ENCODE assay signal across 8 cellular contexts in genomic region chr13:77565635-77566034, GRCh38. TPM values are rescaled to one million over a fixed set of nuclear protein-coding genes. Genes with fewer than 3 reads are reported as not detected.
A peak's percentile ranks its signal among the peaks of the same experiment; 100 is the strongest.
DNase-seq lines count a peak whose midpoint lies in the region; ATAC-seq, FAIRE-seq and TF ChIP-seq lines count a peak whose summit lies in the region.

No MANE protein-coding gene starts in this region.

- H2AFZ ChIP-seq in neural progenitor cell (replicated peaks) = no peak overlapping the region

- ATAC-seq in A549 (peak; percentile 50 to 75; a peak in 3 of 6 replicates), HG03135 (IDR thresholded peaks at IDR 0.05; ENCODE audit: unreplicated experiment) (peak; percentile 77)
- no peak for ATAC-seq in effector memory CD8-positive, alpha-beta T cell (replicated peaks)

- no peaks in the 10 kb centered on the region for H3K36me3 ChIP-seq in neural progenitor cell

- H3K4me2 ChIP-seq in A549 (no peak overlapping the region), neural progenitor cell (no peak overlapping the region)

- no peak for TF ChIP-seq POLR2A in A549 (IDR thresholded peaks at IDR 0.05; ENCODE audit: low read length)

- FAIRE-seq in A549 (lab: Jason Lieb, UNC) = no peak

- no peak for TF ChIP-seq EP300 in A549 (IDR thresholded peaks at IDR 0.05)

- H3K27me3 ChIP-seq in dorsolateral prefrontal cortex = no peaks in the 10 kb centered on the region
- no peaks in the 10 kb centered on the region for H3K27me3 ChIP-seq in neural progenitor cell

- 4% methylated on average over 2 of the region's 2 CpGs for WGBS in A549 (ENCODE audit: missing lambda C conversion rate)

- H3K27me3 Mint-ChIP-seq in neural progenitor cell (ENCODE audit: insufficient read depth, low read depth) = no peaks in the 10 kb centered on the region
- H3K27me3 Mint-ChIP-seq in effector memory CD8-positive, alpha-beta T cell = peaks cover 34 to 48% of the 10 kb centered on the region in 2 donors

- no peaks in the 10 kb centered on the region for H3K79me2 ChIP-seq in neural progenitor cell (ENCODE audit: low read depth)

- H3K4me1 Mint-ChIP-seq in neural progenitor cell = no peaks in the 10 kb centered on the region
- H3K4me1 Mint-ChIP-seq in effector memory CD8-positive, alpha-beta T cell (ENCODE audit: low read depth in 2 of 2) = no peaks in the 10 kb centered on the region

- no peak overlapping the region for H3K27ac ChIP-seq in A549
- no peak overlapping the region for H3K27ac ChIP-seq in dorsolateral prefrontal cortex
- no peak overlapping the region for H3K27ac ChIP-seq in neural progenitor cell

- no peaks in the 10 kb centered on the region for H3K9me3 ChIP-seq in A549
- no peaks in the 10 kb centered on the region for H3K9me3 ChIP-seq in neural progenitor cell (ENCODE audit: low read depth)

- peak; percentile 78 to 79 for TF ChIP-seq RAD21 in A549 (conservative IDR thresholded peaks at IDR 0.05 in 1 of 2, IDR thresholded peaks at IDR 0.05 in 1 of 2)

- in situ Hi-C loops in GM13976 (cut with MboI; ENCODE audit: low sequenced_read_pairs, unreplicated experiment) = loop anchor here (10.0 kb wide), 1 partner anchor 71 kb away; no protein-coding TSS in a partner anchor

- no peak overlapping the region for H3K4me3 Mint-ChIP-seq in neural progenitor cell
- no peak overlapping the region for H3K4me3 Mint-ChIP-seq in effector memory CD8-positive, alpha-beta T cell

- intact Hi-C loops in dorsolateral prefrontal cortex (cut with DNase I) (loop anchor here (5.0 to 10.0 kb wide), 2 partner anchors 71 to 73 kb away; no protein-coding TSS in a partner anchor), posterior cingulate gyrus (cut with DNase I) (loop anchor here (2.0 kb wide), 1 partner anchor 73 kb away; no protein-coding TSS in a partner anchor)

- DNase-seq in A549 (ENCODE audit: low read depth in 1 of 2, low spot score in 1 of 2) (peak; percentile 4 to 38), GM13976 (ENCODE audit: low spot score) (peak; percentile 36), NCI-H748 (lab: John Stamatoyannopoulos, UW; ENCODE audit: unreplicated experiment) (peak; percentile 39), dorsolateral prefrontal cortex (no peak), neural progenitor cell (ENCODE audit: low spot score) (peak; percentile 39), posterior cingulate gyrus (no peak)
- DNase-seq in effector memory CD8-positive, alpha-beta T cell = no peak

- H3K9me3 Mint-ChIP-seq in neural progenitor cell = no peaks in the 10 kb centered on the region
- no peaks in the 10 kb centered on the region for H3K9me3 Mint-ChIP-seq in effector memory CD8-positive, alpha-beta T cell

- H3K36me3 Mint-ChIP-seq in neural progenitor cell = no peaks in the 10 kb centered on the region
- no peaks in the 10 kb centered on the region for H3K36me3 Mint-ChIP-seq in effector memory CD8-positive, alpha-beta T cell (ENCODE audit: insufficient read depth)

- CTCF ChIA-PET in A549 (lab: Yijun Ruan, JAX) = interaction anchor here (0.6 to 2.4 kb wide), 9 partner anchors 12 to 339 kb away, joined by 3 to 31 read pairs (median 3); no protein-coding TSS in a partner anchor

- no peaks in the 10 kb centered on the region for H3K4me1 ChIP-seq in A549
- H3K4me1 ChIP-seq in neural progenitor cell = no peaks in the 10 kb centered on the region

- H3F3A ChIP-seq in neural progenitor cell (ENCODE audit: low read depth) = no peaks in the 10 kb centered on the region

- H4K20me1 ChIP-seq in neural progenitor cell (ENCODE audit: low read depth) = no peaks in the 10 kb centered on the region

- POLR2A ChIA-PET in A549 (lab: Yijun Ruan, JAX) = no interaction called here

- no peak overlapping the region for H3K4me3 ChIP-seq in A549
- no peak overlapping the region for H3K4me3 ChIP-seq in dorsolateral prefrontal cortex
- no peak overlapping the region for H3K4me3 ChIP-seq in neural progenitor cell

- no peak overlapping the region for H3K9ac ChIP-seq in neural progenitor cell

- peak; percentile 60 for TF ChIP-seq CTCF in A549 (IDR thresholded peaks at IDR 0.05)
- peak; percentile 41 for TF ChIP-seq CTCF in GM13976 (IDR thresholded peaks at IDR 0.05; ENCODE audit: borderline replicate concordance, control extremely low read depth, extremely low read depth, insufficient read depth, missing control alignments)
- peak in 55 of 56 donors; percentile 36 to 84 (median 61) for TF ChIP-seq CTCF in dorsolateral prefrontal cortex (IDR thresholded peaks at IDR 0.05 in 54 of 56, conservative IDR thresholded peaks at IDR 0.05 in 2 of 56; ENCODE audit: low read depth in 1 of 56, partially characterized antibody in 56 of 56)
- peak; percentile 65 for TF ChIP-seq CTCF in neural progenitor cell (IDR thresholded peaks at IDR 0.05)

- no peak overlapping the region for H3K27ac Mint-ChIP-seq in neural progenitor cell
- H3K27ac Mint-ChIP-seq in effector memory CD8-positive, alpha-beta T cell = no peak overlapping the region

TF ChIP-seq in A549, 52 proteins besides CTCF, POLR2A, EP300 and RAD21:
- TF ChIP-seq ESRRA (IDR thresholded peaks at IDR 0.05; ENCODE audit: borderline replicate concordance, low read length) (no peak), NFE2L2 (conservative IDR thresholded peaks at IDR 0.05; ENCODE audit: low read length) (no peak), SMC3 (IDR thresholded peaks at IDR 0.05) (peak; percentile 73), HOXB13 (CRISPR knock-in tag; IDR thresholded peaks at IDR 0.05; ENCODE audit: low read depth) (no peak)
TF ChIP-seq in A549: peak in this region for 1.

RNA-seq across cellular contexts. Expression of gene SCEL, which starts 30.1 kb away (rescaled TPM):
- polyA plus RNA-seq in A549 (2011; rRNA removed) = 1.0 and 1.4 TPM in 2 replicates
- 0.06 and 0.13 TPM in 2 replicates for polyA plus RNA-seq in A549 (2012; cell fraction: cytosol; rRNA removed)
- polyA plus RNA-seq in A549 (2012; cell fraction: nucleus; rRNA removed) = 0.07 and 0.11 TPM in 2 replicates
- polyA plus RNA-seq in A549 (2017; fragmentation: RNase III; extraction: RNeasy Plus Mini Kit Qiagen cat#74134 plus additional on column Dnase treatment) = 0.06 to 0.17 TPM (median 0.17 TPM) in 3 replicates
- polyA minus RNA-seq in A549 (2011; rRNA and poly(A)+ RNA removed) = 0.24 and 0.58 TPM in 2 replicates
- total RNA-seq in dorsolateral prefrontal cortex = 1 to 10 TPM in 1 of 120 experiments, under 1 TPM in 43, not detected in 76; 0.13 to 1.0 (median 0.25) TPM
- total RNA-seq in neural progenitor cell (ENCODE audit: low replicate concordance) = not detected in 2 replicates

Comparison
In these comparisons a context has a peak if more than half of its experiments do, and no peak if none do; other contexts are left out.
1. DNase-seq: peak in A549 (2 of 2), GM13976 (single experiment), NCI-H748 (single experiment) and neural progenitor cell (single experiment); none in dorsolateral prefrontal cortex (0 of 10), posterior cingulate gyrus (0 of 10) and effector memory CD8-positive, alpha-beta T cell (0 of 3).
2. Peak in every context shown above with its lines, with median percentiles within 50 percentile points of each other: CTCF ChIP-seq.